Comparison of ENCODE assay signal across 32 cellular contexts in the genomic region with DNA sequence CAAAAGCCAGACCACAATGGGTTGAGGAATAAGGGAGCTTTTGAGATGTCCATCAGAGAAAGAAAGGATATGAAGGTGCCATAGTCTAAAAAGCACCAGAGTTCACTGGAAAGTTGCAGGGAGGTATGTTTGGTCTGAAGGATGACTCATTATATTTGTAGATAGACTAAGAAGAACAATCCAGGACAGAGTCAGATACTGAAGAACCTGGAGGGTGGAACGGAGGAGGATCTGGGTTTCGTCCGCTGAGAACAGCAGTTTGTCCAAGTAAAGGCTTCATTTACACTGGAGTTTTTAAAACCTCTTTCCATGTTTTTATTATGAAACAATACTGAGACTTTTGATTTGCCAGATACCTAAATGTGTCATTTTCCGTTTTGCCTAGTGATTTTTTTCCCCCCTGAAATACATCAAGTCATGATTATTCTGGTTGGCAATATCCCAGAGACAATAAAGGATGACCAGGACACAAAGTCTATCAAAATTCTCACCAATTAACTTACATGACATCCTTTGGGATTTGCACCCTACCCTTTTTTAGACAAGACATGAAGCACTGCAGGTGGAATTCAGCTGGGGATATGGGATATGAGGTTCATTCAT.
DNase-seq lines count a peak whose midpoint lies in the region; ATAC-seq, FAIRE-seq and TF ChIP-seq lines count a peak whose summit lies in the region.
"Had no signal": no experiment of that assay in that cellular context is flagged by ENCODE, and none has a peak within 500 bp of the region (broad histone marks: within the 10 kb centered on the region; RNA-seq: fewer than 3 reads in every experiment).

No MANE protein-coding gene starts in this region.

- no peaks in the 10 kb centered on the region for H3K9me1 ChIP-seq in IMR-90 (ENCODE audit: insufficient read depth, low read length)

- no peak overlapping the region for H2BK20ac ChIP-seq in IMR-90 (ENCODE audit: low read depth, low read length)

- H2AK9ac ChIP-seq in IMR-90 (replicated peaks; ENCODE audit: low read depth, low read length, poor library complexity), result no peak overlapping the region

- no peak overlapping the region for H3K14ac ChIP-seq in IMR-90 (replicated peaks; ENCODE audit: low read depth, low read length)

- no peak for TF ChIP-seq RAD21 in IMR-90 (IDR thresholded peaks at IDR 0.05; ENCODE audit: low read length)

- H4K91ac ChIP-seq in IMR-90 (ENCODE audit: insufficient read depth, low read depth, low read length), result no peak overlapping the region

- no peak overlapping the region for H2BK15ac ChIP-seq in IMR-90 (ENCODE audit: low read depth, low read length)

- H2BK5ac ChIP-seq in IMR-90 (ENCODE audit: low read depth, low read length, poor library complexity, severe bottlenecking), result no peak overlapping the region

- in situ Hi-C loops in IMR-90 (cut with MboI; ENCODE audit: low sequenced_read_pairs), result no loop called here

- H3K4me1 Mint-ChIP-seq in CD8-positive, alpha-beta T cell (ENCODE audit: low read depth), result peaks cover 56% of the 10 kb centered on the region
- H3K4me1 Mint-ChIP-seq in activated T-helper 1 cell treated with anti-CD3 and anti-CD28 coated beads, Interleukin-12 subunit alpha, Interleukin-12 subunit beta, Interleukin-2, Interleukin-4 antibody, amounts not matched to agents 30 ng/mL and 10 ng/mL and 1 ng/mL, durations not matched to agents 14 hours and 24 hours and 36 hours (ENCODE audit: low read depth), result peaks cover 45% of the 10 kb centered on the region

- POLR2A ChIA-PET in CD8-positive, alpha-beta T cell (lab: Charles Lee), result no interaction called here
- POLR2A ChIA-PET in IMR-90 (lab: Charles Lee; ENCODE audit: unreplicated experiment), result no interaction called here

- no TSS peak for BruUV-seq in IMR-90 (replicated peaks; lab: Mats Ljungman, UMichigan)

- no peak overlapping the region for H2BK120ac ChIP-seq in IMR-90 (ENCODE audit: low read depth, low read length)

- intact Hi-C loops in CD8-positive, alpha-beta T cell (cut with DNase I, micrococcal nuclease), result no loop called here
- intact Hi-C loops in IMR-90 (cut with micrococcal nuclease) (no loop called here), mucosa of descending colon (cut with DNase I, micrococcal nuclease) (no loop called here)
- intact Hi-C loops in activated T-helper 1 cell treated with anti-CD3 and anti-CD28 coated beads, Interleukin-12 subunit alpha, Interleukin-12 subunit beta, Interleukin-2, Interleukin-4 antibody, amounts not matched to agents 30 ng/mL and 10 ng/mL and 1 ng/mL, durations not matched to agents 14 hours and 24 hours and 36 hours (cut with micrococcal nuclease), result no loop called here

- H3K9ac ChIP-seq in IMR-90 (ENCODE audit: low read depth, low read length), result no peak overlapping the region
- H3K9ac ChIP-seq: BLaER1 treated with 17β-estradiol and CSF1 and Interleukin-3, amounts not matched to agents 10 nM and 100 nM had no signal

- H3K9me3 ChIP-seq in CD8-positive, alpha-beta T cell (ENCODE audit: low read length), result no peaks in the 10 kb centered on the region
- H3K9me3 ChIP-seq in IMR-90 (ENCODE audit: control insufficient read depth, insufficient read depth, low read length) (no peaks in the 10 kb centered on the region), mucosa of descending colon (no peaks in the 10 kb centered on the region)
- H3K9me3 ChIP-seq: BLaER1 treated with 17β-estradiol and CSF1 and Interleukin-3, amounts not matched to agents 10 nM and 100 nM; esophagus squamous epithelium; heart left ventricle; tibial nerve had no signal

- H3K36me3 ChIP-seq in CD8-positive, alpha-beta T cell (ENCODE audit: insufficient read depth, low read length), result no peaks in the 10 kb centered on the region
- no peaks in the 10 kb centered on the region for H3K36me3 ChIP-seq in IMR-90 (ENCODE audit: control insufficient read depth, insufficient read depth, low read length)
- H3K36me3 ChIP-seq in bronchial epithelial cell (ENCODE audit: control insufficient read depth, insufficient read depth, low read length), result no peaks in the 10 kb centered on the region
- no peaks in the 10 kb centered on the region for H3K36me3 ChIP-seq in mucosa of descending colon (ENCODE audit: low read depth)
- H3K36me3 ChIP-seq: BLaER1 treated with 17β-estradiol and CSF1 and Interleukin-3, amounts not matched to agents 10 nM and 100 nM; esophagus squamous epithelium; heart left ventricle; tibial nerve had no signal

- no peak overlapping the region for H3K4me3 ChIP-seq in CD8-positive, alpha-beta T cell (ENCODE audit: low read depth, low read length)
- H3K4me3 ChIP-seq in IMR-90 (ENCODE audit: insufficient read depth, low read depth, low read length) (no peak overlapping the region), bronchial epithelial cell (ENCODE audit: low read depth, low read length) (no peak overlapping the region), mucosa of descending colon (no peak overlapping the region)
- H3K4me3 ChIP-seq: BLaER1 treated with 17β-estradiol and CSF1 and Interleukin-3, amounts not matched to agents 10 nM and 100 nM; esophagus squamous epithelium; heart left ventricle; tibial nerve had no signal

- H3K27ac Mint-ChIP-seq in CD8-positive, alpha-beta T cell, result peak overlapping the region; percentile 42
- H3K27ac Mint-ChIP-seq in activated T-helper 1 cell treated with anti-CD3 and anti-CD28 coated beads, Interleukin-12 subunit alpha, Interleukin-12 subunit beta, Interleukin-2, Interleukin-4 antibody, amounts not matched to agents 30 ng/mL and 10 ng/mL and 1 ng/mL, durations not matched to agents 14 hours and 24 hours and 36 hours, result no peak overlapping the region
- H3K27ac Mint-ChIP-seq: activated CD4-positive, alpha-beta memory T cell treated with anti-CD3 and anti-CD28 coated beads for 36 hours; activated T-helper 2 cell treated with anti-CD3 and anti-CD28 coated beads, Interferon-gamma antibody, Interleukin-2, Interleukin-4, amounts not matched to agents 10 μg/mL and 5 μg/mL and 100 μg/mL, durations not matched to agents 14 hours and 24 hours and 36 hours; dendritic cell treated with granulocyte-macrophage colony-stimulating factor and Interleukin-4, amounts not matched to agents 40 ng/mL and 50 ng/mL, for 4 days had no signal

- no peak overlapping the region for H4K5ac ChIP-seq in IMR-90 (ENCODE audit: low read depth, low read length)

- H3K23ac ChIP-seq in IMR-90 (ENCODE audit: low read depth, low read length), result no peak overlapping the region

- no peak overlapping the region for H3K56ac ChIP-seq in IMR-90 (ENCODE audit: extremely low read depth, insufficient read depth, low read length)

- no peaks in the 10 kb centered on the region for H3K9me3 Mint-ChIP-seq in CD8-positive, alpha-beta T cell
- no peaks in the 10 kb centered on the region for H3K9me3 Mint-ChIP-seq in activated T-helper 1 cell treated with anti-CD3 and anti-CD28 coated beads, Interleukin-12 subunit alpha, Interleukin-12 subunit beta, Interleukin-2, Interleukin-4 antibody, amounts not matched to agents 30 ng/mL and 10 ng/mL and 1 ng/mL, durations not matched to agents 14 hours and 24 hours and 36 hours
- H3K9me3 Mint-ChIP-seq: activated CD4-positive, alpha-beta memory T cell treated with anti-CD3 and anti-CD28 coated beads for 36 hours; activated T-helper 2 cell treated with anti-CD3 and anti-CD28 coated beads, Interferon-gamma antibody, Interleukin-2, Interleukin-4, amounts not matched to agents 10 μg/mL and 5 μg/mL and 100 μg/mL, durations not matched to agents 14 hours and 24 hours and 36 hours; dendritic cell treated with granulocyte-macrophage colony-stimulating factor and Interleukin-4, amounts not matched to agents 40 ng/mL and 50 ng/mL, for 4 days had no signal

- H3K4me2 ChIP-seq in IMR-90 (ENCODE audit: low read depth, low read length), result no peak overlapping the region
- H3K4me2 ChIP-seq: BLaER1 treated with 17β-estradiol and CSF1 and Interleukin-3, amounts not matched to agents 10 nM and 100 nM had no signal

- no peak overlapping the region for H3K4ac ChIP-seq in IMR-90 (ENCODE audit: low read depth, low read length)

- peaks cover 24% of the 10 kb centered on the region for H3K4me1 ChIP-seq in CD8-positive, alpha-beta T cell (ENCODE audit: insufficient read depth, low read length)
- H3K4me1 ChIP-seq in IMR-90 (ENCODE audit: control insufficient read depth, insufficient read depth, low read length) (no peaks in the 10 kb centered on the region), mucosa of descending colon (ENCODE audit: low read depth) (peaks cover 19% of the 10 kb centered on the region)
- H3K4me1 ChIP-seq: BLaER1 treated with 17β-estradiol and CSF1 and Interleukin-3, amounts not matched to agents 10 nM and 100 nM; esophagus squamous epithelium; tibial nerve had no signal

- H3K4me3 Mint-ChIP-seq in CD8-positive, alpha-beta T cell, result no peak overlapping the region
- no peak overlapping the region for H3K4me3 Mint-ChIP-seq in activated T-helper 1 cell treated with anti-CD3 and anti-CD28 coated beads, Interleukin-12 subunit alpha, Interleukin-12 subunit beta, Interleukin-2, Interleukin-4 antibody, amounts not matched to agents 30 ng/mL and 10 ng/mL and 1 ng/mL, durations not matched to agents 14 hours and 24 hours and 36 hours
- H3K4me3 Mint-ChIP-seq: activated CD4-positive, alpha-beta memory T cell treated with anti-CD3 and anti-CD28 coated beads for 36 hours; dendritic cell treated with granulocyte-macrophage colony-stimulating factor and Interleukin-4, amounts not matched to agents 40 ng/mL and 50 ng/mL, for 4 days had no signal

- no peak overlapping the region for H2AFZ ChIP-seq in IMR-90 (replicated peaks; ENCODE audit: low read length, poor library complexity)

- no peaks in the 10 kb centered on the region for H3K27me3 Mint-ChIP-seq in CD8-positive, alpha-beta T cell (ENCODE audit: low read depth)
- no peaks in the 10 kb centered on the region for H3K27me3 Mint-ChIP-seq in activated T-helper 1 cell treated with anti-CD3 and anti-CD28 coated beads, Interleukin-12 subunit alpha, Interleukin-12 subunit beta, Interleukin-2, Interleukin-4 antibody, amounts not matched to agents 30 ng/mL and 10 ng/mL and 1 ng/mL, durations not matched to agents 14 hours and 24 hours and 36 hours (ENCODE audit: insufficient read depth)
- H3K27me3 Mint-ChIP-seq: activated CD4-positive, alpha-beta memory T cell treated with anti-CD3 and anti-CD28 coated beads for 36 hours; dendritic cell treated with granulocyte-macrophage colony-stimulating factor and Interleukin-4, amounts not matched to agents 40 ng/mL and 50 ng/mL, for 4 days had no signal

- DNase-seq in CD8-positive, alpha-beta T cell, result no peak
- DNase-seq in IMR-90 (peak; percentile 8), bronchial epithelial cell (ENCODE audit: low read depth) (peak; percentile 10), mucosa of descending colon (no peak), iPS-NIHi7 (ENCODE audit: extremely low spot score) (no peak)
- no peak for DNase-seq in activated T-helper 1 cell treated with anti-CD3 and anti-CD28 coated beads, Interleukin-12 subunit alpha, Interleukin-12 subunit beta, Interleukin-2, Interleukin-4 antibody, amounts not matched to agents 30 ng/mL and 10 ng/mL and 1 ng/mL, durations not matched to agents 14 hours and 24 hours and 36 hours (ENCODE audit: low spot score)
- DNase-seq: activated CD4-positive, alpha-beta memory T cell treated with anti-CD3 and anti-CD28 coated beads for 36 hours; activated CD8-positive, alpha-beta memory T cell treated with anti-CD3 and anti-CD28 coated beads, Interleukin-2, amount 50 U/mL, for 48 hours; central memory CD4-positive, alpha-beta T cell; DND-41; esophagus squamous epithelium; foreskin melanocyte; GF-D8; GOT3; heart left ventricle; kidney glomerular epithelial cell; NCI-H1417 treated with DMSO at 0.1 percent for 48 hours; NCI-H2029 treated with DMSO at 0.1 percent for 48 hours; NCI-H526; OCI-M1; stimulated activated CD4-positive, alpha-beta T cell treated with anti-CD3 and anti-CD28 coated beads, Interleukin-15, amount 100 ng/mL, for 24 hours; stimulated activated CD4-positive, alpha-beta T cell treated with anti-CD3 and anti-CD28 coated beads, Interleukin-4, amount 100 ng/mL, for 4 hours had no signal

- ATAC-seq in CD8-positive, alpha-beta T cell, result no peak
- peak; percentile 40 for ATAC-seq in IMR-90 (ENCODE audit: low read depth)
- ATAC-seq in mucosa of descending colon, result peak; percentile 53
- ATAC-seq in HG02885 (IDR thresholded peaks at IDR 0.05; ENCODE audit: poor library complexity, unreplicated experiment), result no peak
- ATAC-seq: activated naive CD4-positive, alpha-beta T cell treated with anti-CD3 and anti-CD28 coated beads, Interleukin-2, amount 50 U/mL, for 72 hours; heart left ventricle had no signal

- dilution Hi-C loops in IMR-90 (cut with HindIII; ENCODE audit: low sequenced_read_pairs, unreplicated experiment), result no loop called here

- no peak overlapping the region for H4K8ac ChIP-seq in IMR-90 (ENCODE audit: low read depth in 2 of 2, low read length in 2 of 2)

- no peak for TF ChIP-seq POLR2A in IMR-90 (IDR thresholded peaks at IDR 0.05; ENCODE audit: low read depth, low read length)

- FAIRE-seq in bronchial epithelial cell (lab: Jason Lieb, UNC), result no peak
- FAIRE-seq: astrocyte, endometrium, TTC549 had no signal

- no peak overlapping the region for H2AK5ac ChIP-seq in IMR-90 (ENCODE audit: low read depth, low read length)

- TF ChIP-seq CTCF in CD8-positive, alpha-beta T cell (IDR thresholded peaks at IDR 0.05), result no peak
- TF ChIP-seq CTCF in IMR-90 (conservative IDR thresholded peaks at IDR 0.05; ENCODE audit: low read depth, low read length) (no peak), bronchial epithelial cell (IDR thresholded peaks at IDR 0.05; ENCODE audit: insufficient read depth, low read length, severe bottlenecking) (no peak), mucosa of descending colon (IDR thresholded peaks at IDR 0.05) (no peak)

- H3K36me3 Mint-ChIP-seq in CD8-positive, alpha-beta T cell, result peaks cover 26% of the 10 kb centered on the region
- H3K36me3 Mint-ChIP-seq in activated T-helper 1 cell treated with anti-CD3 and anti-CD28 coated beads, Interleukin-12 subunit alpha, Interleukin-12 subunit beta, Interleukin-2, Interleukin-4 antibody, amounts not matched to agents 30 ng/mL and 10 ng/mL and 1 ng/mL, durations not matched to agents 14 hours and 24 hours and 36 hours (ENCODE audit: low read depth), result peaks cover 26% of the 10 kb centered on the region

- H4K20me1 ChIP-seq in IMR-90 (ENCODE audit: insufficient read depth, low read length), result no peaks in the 10 kb centered on the region
- H4K20me1 ChIP-seq: BLaER1 treated with 17β-estradiol and CSF1 and Interleukin-3, amounts not matched to agents 10 nM and 100 nM had no signal

- H3K27me3 ChIP-seq in CD8-positive, alpha-beta T cell (ENCODE audit: insufficient read depth, low read length), result no peaks in the 10 kb centered on the region
- H3K27me3 ChIP-seq in IMR-90 (ENCODE audit: control insufficient read depth, insufficient read depth, low read length) (no peaks in the 10 kb centered on the region), bronchial epithelial cell (ENCODE audit: control insufficient read depth, insufficient read depth, low read length) (no peaks in the 10 kb centered on the region)
- H3K27me3 ChIP-seq: BLaER1 treated with 17β-estradiol and CSF1 and Interleukin-3, amounts not matched to agents 10 nM and 100 nM; esophagus squamous epithelium; heart left ventricle; tibial nerve had no signal

- H3K79me1 ChIP-seq in IMR-90 (ENCODE audit: low read depth in 1 of 2, low read length in 2 of 2), result no peaks in the 10 kb centered on the region

- CTCF ChIA-PET in CD8-positive, alpha-beta T cell (lab: Charles Lee), result no interaction called here
- CTCF ChIA-PET in IMR-90 (lab: Yijun Ruan, JAX), result no interaction called here

- H3K27ac ChIP-seq in CD8-positive, alpha-beta T cell (ENCODE audit: low read depth, low read length), result no peak overlapping the region
- H3K27ac ChIP-seq in IMR-90 (ENCODE audit: insufficient read depth, low read length), result no peak overlapping the region
- H3K27ac ChIP-seq: BLaER1 treated with 17β-estradiol and CSF1 and Interleukin-3, amounts not matched to agents 10 nM and 100 nM; esophagus squamous epithelium; heart left ventricle; HL-60; tibial nerve had no signal

- H3K18ac ChIP-seq in IMR-90 (ENCODE audit: low read depth, low read length), result no peak overlapping the region

- no CpG with 5 or more reads among the region's 4 CpGs for WGBS in IMR-90 (ENCODE audit: extremely low coverage in 2 of 2, insufficient read length in 1 of 2), 2 experiments

Comparison
In these comparisons a context has a peak if more than half of its experiments do, and no peak if none do; other contexts are left out.
1. ATAC-seq: peak in IMR-90 (single experiment) and mucosa of descending colon (single experiment); none in CD8-positive, alpha-beta T cell (single experiment) and HG02885 (single experiment).
2. DNase-seq: peak in IMR-90 (single experiment) and bronchial epithelial cell (single experiment); none in CD8-positive, alpha-beta T cell (0 of 7), mucosa of descending colon (0 of 3), iPS-NIHi7 (single experiment) and activated T-helper 1 cell treated with anti-CD3 and anti-CD28 coated beads, Interleukin-12 subunit alpha, Interleukin-12 subunit beta, Interleukin-2, Interleukin-4 antibody, amounts not matched to agents 30 ng/mL and 10 ng/mL and 1 ng/mL, durations not matched to agents 14 hours and 24 hours and 36 hours (single experiment).